8 cellular contexts compared by ENCODE assay signal in genomic region chr12:57845478-57846284, GRCh38. TPM values are rescaled to one million over a fixed set of nuclear protein-coding genes. Genes with fewer than 3 reads are reported as not detected.
DNase-seq lines count a peak whose midpoint lies in the region; ATAC-seq and TF ChIP-seq lines count a peak whose summit lies in the region.

No MANE protein-coding gene starts in this region.

- peaks cover 45 to 55% of the 10 kb centered on the region in 2 donors for H3K4me1 ChIP-seq in thoracic aorta (ENCODE audit: control insufficient read depth in 1 of 2, low read depth in 2 of 2)

- TF ChIP-seq CTCF in fibroblast of pulmonary artery (IDR thresholded peaks at IDR 0.05; ENCODE audit: low read length, missing control alignments) = no peak
- TF ChIP-seq CTCF in thoracic aorta (IDR thresholded peaks at IDR 0.05) = no peak

- H3K27ac Mint-ChIP-seq in natural killer cell treated with Interleukin-12 subunit alpha and Interleukin-12 subunit beta and Interleukin-15 and Interleukin-18, amount 100 ng/mL, for 72 hours = no peak overlapping the region

- ATAC-seq in HG02973 (IDR thresholded peaks at IDR 0.05; ENCODE audit: unreplicated experiment) (peak; percentile 32), thoracic aorta (ENCODE audit: insufficient number of reproducible peaks, low FRiP score, low read depth) (peak; percentile 5)
- ATAC-seq in natural killer cell treated with Interleukin-12 subunit alpha and Interleukin-12 subunit beta and Interleukin-15 and Interleukin-18, amount 100 ng/mL, for 72 hours = peak; percentile 60 to 62

- no peaks in the 10 kb centered on the region for H3K9me3 Mint-ChIP-seq in natural killer cell treated with Interleukin-12 subunit alpha and Interleukin-12 subunit beta and Interleukin-15 and Interleukin-18, amount 100 ng/mL, for 72 hours

- DNase-seq in NCI-H524 (lab: John Stamatoyannopoulos, UW) (peak; percentile 50 to 68), NCI-H524 treated with DMSO at 0.1 percent for 48 hours (lab: John Stamatoyannopoulos, UW) (no peak), OCI-M1 (lab: John Stamatoyannopoulos, UW) (peak; percentile 80), fibroblast of pulmonary artery (ENCODE audit: low read depth) (peak; percentile 34), thoracic aorta (ENCODE audit: low spot score) (no peak)
- DNase-seq in activated effector memory CD4-positive, alpha-beta T cell treated with Interleukin-2 at 50 U/mL for 16 hours = peak; percentile 40
- peak; percentile 75 for DNase-seq in natural killer cell treated with Interleukin-12 subunit alpha and Interleukin-12 subunit beta and Interleukin-15 and Interleukin-18, amount 100 ng/mL, for 72 hours (ENCODE audit: low spot score)

- no peaks in the 10 kb centered on the region for H3K9me3 ChIP-seq in thoracic aorta

- peak overlapping the region; percentile 86 for H3K4me3 Mint-ChIP-seq in natural killer cell treated with Interleukin-12 subunit alpha and Interleukin-12 subunit beta and Interleukin-15 and Interleukin-18, amount 100 ng/mL, for 72 hours

- H3K4me3 ChIP-seq in fibroblast of pulmonary artery (replicated peaks; ENCODE audit: low read depth, low read length) (peak overlapping the region; percentile 98), thoracic aorta (peak overlapping the region; percentile 98)

- no peaks in the 10 kb centered on the region for H3K27me3 ChIP-seq in thoracic aorta (replicated peaks; ENCODE audit: insufficient read depth)

- peaks cover 0 to under 1% of the 10 kb centered on the region in 2 donors for H3K27me3 Mint-ChIP-seq in natural killer cell treated with Interleukin-12 subunit alpha and Interleukin-12 subunit beta and Interleukin-15 and Interleukin-18, amount 100 ng/mL, for 72 hours

- H3K36me3 ChIP-seq in thoracic aorta = no peaks in the 10 kb centered on the region

- no peaks in the 10 kb centered on the region for H3K36me3 Mint-ChIP-seq in natural killer cell treated with Interleukin-12 subunit alpha and Interleukin-12 subunit beta and Interleukin-15 and Interleukin-18, amount 100 ng/mL, for 72 hours

- peaks cover 36 to 43% of the 10 kb centered on the region in 2 donors for H3K4me1 Mint-ChIP-seq in natural killer cell treated with Interleukin-12 subunit alpha and Interleukin-12 subunit beta and Interleukin-15 and Interleukin-18, amount 100 ng/mL, for 72 hours (ENCODE audit: low read depth in 2 of 2)

- H3K27ac ChIP-seq in thoracic aorta = peak overlapping the region; percentile 100

RNA-seq across cellular contexts. Expression of gene CTDSP2, which starts 0.8 kb away (rescaled TPM):
- 10 to 100 TPM; 52.7 to 53.9 TPM for total RNA-seq in natural killer cell treated with Interleukin-12 subunit alpha and Interleukin-12 subunit beta and Interleukin-15 and Interleukin-18, amount 100 ng/mL, for 72 hours
- 100 to 1,000 TPM; 170 to 222 TPM for total RNA-seq in thoracic aorta

RNA-seq across cellular contexts. Expression of gene AVIL, which starts 27.1 kb away (rescaled TPM):
- 1 to 10 TPM; 1.7 TPM for total RNA-seq in natural killer cell treated with Interleukin-12 subunit alpha and Interleukin-12 subunit beta and Interleukin-15 and Interleukin-18, amount 100 ng/mL, for 72 hours
- total RNA-seq in thoracic aorta = 10 to 100 TPM in 1 of 2 donors, 1 to 10 TPM in 1; 2.2 to 15.3 TPM

Comparison
In these comparisons a context has a peak if more than half of its experiments do, and no peak if none do; other contexts are left out.
1. DNase-seq: peak in NCI-H524 (2 of 2), OCI-M1 (single experiment), activated effector memory CD4-positive, alpha-beta T cell treated with Interleukin-2 at 50 U/mL for 16 hours (single experiment), fibroblast of pulmonary artery (single experiment) and natural killer cell treated with Interleukin-12 subunit alpha and Interleukin-12 subunit beta and Interleukin-15 and Interleukin-18, amount 100 ng/mL, for 72 hours (single experiment); none in NCI-H524 treated with DMSO at 0.1 percent for 48 hours (single experiment) and thoracic aorta (single experiment).
2. ATAC-seq: peak in every context shown above with its lines; median percentile 61 in natural killer cell treated with Interleukin-12 subunit alpha and Interleukin-12 subunit beta and Interleukin-15 and Interleukin-18, amount 100 ng/mL, for 72 hours; 32 in HG02973; 5 in thoracic aorta.